Comparison of ENCODE assay signal across 13 cellular contexts in genomic region chr16:67268136-67268579, GRCh38. TPM values are rescaled to one million over a fixed set of nuclear protein-coding genes. Genes with fewer than 3 reads are reported as not detected.
A peak's percentile ranks its signal among the peaks of the same experiment; 100 is the strongest.
DNase-seq lines count a peak whose midpoint lies in the region; ATAC-seq and TF ChIP-seq lines count a peak whose summit lies in the region.
"Had no signal": no experiment of that assay in that cellular context is flagged by ENCODE, and none has a peak within 500 bp of the region (broad histone marks: within the 10 kb centered on the region; RNA-seq: fewer than 3 reads in every experiment).

No MANE protein-coding gene starts in this region.

- no peak overlapping the region for H3K27ac ChIP-seq in Peyer's patch
- H3K27ac ChIP-seq: esophagus squamous epithelium had no signal

- no peak for TF ChIP-seq POLR2A in Peyer's patch (IDR thresholded peaks at IDR 0.05)

- DNase-seq in EH (ENCODE audit: low read depth) (peak; percentile 96), Peyer's patch (peak in 2 of 3 donors; percentile 55 to 78), mucosa of gallbladder (ENCODE audit: low spot score) (peak; percentile 67), COLO668 (lab: John Stamatoyannopoulos, UW; ENCODE audit: unreplicated experiment) (no peak)
- DNase-seq in stimulated activated naive CD8-positive, alpha-beta T cell treated with anti-CD3 and anti-CD28 coated beads, Interleukin-15, Interleukin-2, amounts not matched to agents 100 U/mL and 50 U/mL, for 24 hours = no peak
- no peak for DNase-seq in central memory CD4-positive, alpha-beta T cell
- DNase-seq: activated gamma-delta T cell, DMS79, esophagus squamous epithelium, NCI-H2029, T-helper 9 cell had no signal

- no peak for TF ChIP-seq CTCF in Peyer's patch (IDR thresholded peaks at IDR 0.05)

- H3K4me1 ChIP-seq in Peyer's patch = no peaks in the 10 kb centered on the region
- H3K4me1 ChIP-seq: esophagus squamous epithelium had no signal

- ATAC-seq in esophagus mucosa (peak; percentile 35), GM21576 (IDR thresholded peaks at IDR 0.05; ENCODE audit: unreplicated experiment) (no peak)
- ATAC-seq in stimulated activated naive CD8-positive, alpha-beta T cell treated with anti-CD3 and anti-CD28 coated beads, Interleukin-15, Interleukin-2, amounts not matched to agents 100 U/mL and 50 U/mL, for 24 hours = no peak

- H3K4me3 ChIP-seq in Peyer's patch = no peak overlapping the region
- H3K4me3 ChIP-seq: esophagus squamous epithelium had no signal

- no peaks in the 10 kb centered on the region for H3K36me3 ChIP-seq in Peyer's patch

- H3K9me3 ChIP-seq in Peyer's patch = no peaks in the 10 kb centered on the region
- H3K9me3 ChIP-seq: esophagus squamous epithelium had no signal

- H3K27me3 ChIP-seq in Peyer's patch = no peaks in the 10 kb centered on the region

RNA-seq across cellular contexts. Expression of gene PLEKHG4, which starts 11.2 kb away (rescaled TPM):
- total RNA-seq in Peyer's patch (10 to 100 TPM; 12.3 to 16.5 (median 14.0) TPM), esophagus mucosa (4.9 TPM), mucosa of gallbladder (6.7 TPM)

RNA-seq across cellular contexts. Expression of gene SLC9A5, which starts 19.4 kb away (rescaled TPM):
- total RNA-seq in Peyer's patch (1 to 10 TPM; 1.2 to 2.2 (median 1.8) TPM), esophagus mucosa (0.08 TPM), mucosa of gallbladder (3.2 TPM)

RNA-seq across cellular contexts. Expression of gene FHOD1, which starts 20.9 kb away (rescaled TPM):
- total RNA-seq in Peyer's patch (10 to 100 TPM; 13.3 to 64.4 (median 38.8) TPM), esophagus mucosa (7.4 TPM), mucosa of gallbladder (46.4 TPM)

RNA-seq across cellular contexts. Expression of gene TMEM208, which starts 41.2 kb away (rescaled TPM):
- 10 to 100 TPM; 23.9 to 40.3 (median 33.3) TPM for total RNA-seq in Peyer's patch
- total RNA-seq in esophagus mucosa = 25.3 TPM
- 46.9 TPM for total RNA-seq in mucosa of gallbladder

RNA-seq across cellular contexts. Expression of gene KCTD19, which starts 58.4 kb away (rescaled TPM):
- total RNA-seq in Peyer's patch (not detected), esophagus mucosa (not detected), mucosa of gallbladder (0.37 TPM)

Comparison
In these comparisons a context has a peak if more than half of its experiments do, and no peak if none do; other contexts are left out.
1. DNase-seq: peak in EH (single experiment), Peyer's patch (2 of 3) and mucosa of gallbladder (single experiment); none in stimulated activated naive CD8-positive, alpha-beta T cell treated with anti-CD3 and anti-CD28 coated beads, Interleukin-15, Interleukin-2, amounts not matched to agents 100 U/mL and 50 U/mL, for 24 hours (single experiment), COLO668 (single experiment) and central memory CD4-positive, alpha-beta T cell (single experiment).